Comparison of ENCODE assay signal across 1 cellular context in genomic region chr10:132410779-132411532, GRCh38.
TF ChIP-seq lines count a peak whose summit lies in the region.

No MANE protein-coding gene starts in this region.

TF ChIP-seq in H1, 55 proteins besides CTCF, POLR2A, EP300 and RAD21:
- no peak for TF ChIP-seq SP2 (IDR thresholded peaks at IDR 0.05; ENCODE audit: low read length)
- no peak for TF ChIP-seq E2F6 (IDR thresholded peaks at IDR 0.05)
- TF ChIP-seq SUZ12 (IDR thresholded peaks at IDR 0.05; ENCODE audit: low read length): no peak
- no peak for TF ChIP-seq NANOG (IDR thresholded peaks at IDR 0.05; ENCODE audit: insufficient read depth, low read depth, low read length, poor library complexity, severe bottlenecking)
- no peak for TF ChIP-seq MAFK (IDR thresholded peaks at IDR 0.05; ENCODE audit: low read depth, low read length)
- no peak for TF ChIP-seq HDAC6 (IDR thresholded peaks at IDR 0.05; ENCODE audit: low read depth, low read length)
- no peak for TF ChIP-seq CREB1 (IDR thresholded peaks at IDR 0.05)
- TF ChIP-seq ZNF274 (IDR thresholded peaks at IDR 0.05; ENCODE audit: borderline replicate concordance, extremely low read depth, low read length): no peak
- TF ChIP-seq TEAD4 (IDR thresholded peaks at IDR 0.05; ENCODE audit: low read depth, low read length): no peak
- no peak for TF ChIP-seq JUN (IDR thresholded peaks at IDR 0.05; ENCODE audit: low read depth, low read length)
- TF ChIP-seq CBX8 (IDR thresholded peaks at IDR 0.05; ENCODE audit: borderline replicate concordance, low read depth, low read length): no peak
- no peak for TF ChIP-seq FOSL1 (IDR thresholded peaks at IDR 0.05; ENCODE audit: insufficient read depth, low read depth, low read length)
- TF ChIP-seq TCF12 (IDR thresholded peaks at IDR 0.05; ENCODE audit: low read depth, low read length): no peak
